11 cellular contexts compared by ENCODE assay signal in the genomic region with DNA sequence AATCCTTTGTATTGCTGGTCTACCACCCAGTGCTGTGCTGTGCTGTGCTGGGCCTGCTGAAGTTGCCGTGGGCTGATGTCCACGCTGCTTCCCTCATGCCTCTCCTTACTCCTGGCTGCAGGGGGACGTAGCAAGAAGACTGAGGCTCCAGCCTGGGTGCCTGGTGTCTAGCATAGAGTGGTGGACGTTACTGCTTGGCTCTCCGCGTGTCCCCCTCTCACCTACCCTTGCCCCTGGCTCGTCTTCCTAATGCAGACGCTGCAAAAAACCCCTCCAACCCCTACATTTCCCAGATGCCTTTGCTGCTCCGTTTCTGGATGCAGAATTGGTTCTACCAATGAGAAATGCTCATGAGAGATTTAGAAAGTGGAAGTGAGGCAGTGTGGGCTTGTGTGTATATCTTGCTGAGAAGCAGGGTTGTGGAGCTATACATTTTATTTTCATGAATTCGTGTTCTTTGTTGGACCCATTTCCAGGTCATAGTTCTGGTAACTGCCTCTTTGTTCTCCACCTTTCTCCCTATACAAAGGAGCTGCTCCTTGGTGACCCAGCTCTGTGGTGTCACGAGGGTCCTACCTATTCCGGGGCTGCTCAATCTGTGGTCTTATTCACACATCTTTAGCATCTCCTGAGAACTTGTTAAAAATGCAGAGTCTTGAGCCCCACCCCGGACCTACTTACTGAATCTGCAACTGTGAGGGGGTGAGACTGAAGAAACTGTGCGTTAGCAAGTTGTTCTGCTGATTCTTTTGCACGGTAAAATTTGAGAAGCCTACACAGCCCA. TPM values are rescaled to one million over a fixed set of nuclear protein-coding genes. Genes with fewer than 3 reads are reported as not detected.
DNase-seq lines count a peak whose midpoint lies in the region; ATAC-seq and TF ChIP-seq lines count a peak whose summit lies in the region.
"Had no signal": no experiment of that assay in that cellular context is flagged by ENCODE, and none has a peak within 500 bp of the region (broad histone marks: within the 10 kb centered on the region; RNA-seq: fewer than 3 reads in every experiment).

No MANE protein-coding gene starts in this region.

- ATAC-seq in GM19328 (IDR thresholded peaks at IDR 0.05; ENCODE audit: unreplicated experiment) (peak; percentile 64), gastrocnemius medialis (no peak), right cardiac atrium (no peak)

- H3K4me3 ChIP-seq in OCI-LY3 (ENCODE audit: low read length), result peak overlapping the region; percentile 79
- H3K4me3 ChIP-seq in gastrocnemius medialis, result no peak overlapping the region
- no peak overlapping the region for H3K4me3 ChIP-seq in right cardiac atrium (ENCODE audit: low read length)

- TF ChIP-seq POLR2A in gastrocnemius medialis (IDR thresholded peaks at IDR 0.05), result no peak

- no peaks in the 10 kb centered on the region for H4K20me1 ChIP-seq in OCI-LY3 (ENCODE audit: insufficient read depth, low read length)

- H3K27ac ChIP-seq in OCI-LY3 (ENCODE audit: low read length) (peak overlapping the region; percentile 92), gastrocnemius medialis (no peak overlapping the region), right cardiac atrium (ENCODE audit: low read length) (no peak overlapping the region)

- H3K79me2 ChIP-seq in OCI-LY3 (ENCODE audit: low read length), result no peaks in the 10 kb centered on the region

- WGBS in right cardiac atrium, result 45% methylated on average over 15 of the region's 15 CpGs

- H3K27me3 ChIP-seq in OCI-LY3 (ENCODE audit: low read depth, low read length) (no peaks in the 10 kb centered on the region), gastrocnemius medialis (no peaks in the 10 kb centered on the region), right cardiac atrium (ENCODE audit: control insufficient read depth, insufficient read depth) (no peaks in the 10 kb centered on the region)

- H2AFZ ChIP-seq in OCI-LY3 (ENCODE audit: low read depth, low read length), result peak overlapping the region; percentile 86

- H3K9ac ChIP-seq in OCI-LY3 (ENCODE audit: low read length), result peak overlapping the region; percentile 90

- in situ Hi-C loops in gastrocnemius medialis (cut with MboI; ENCODE audit: low sequenced_read_pairs in 4 of 4), result no loop called here

- no peak for TF ChIP-seq CTCF in GM10266 (IDR thresholded peaks at IDR 0.05; ENCODE audit: control insufficient read depth, insufficient read depth, low read depth, missing control alignments)
- no peak for TF ChIP-seq CTCF in OCI-LY3 (IDR thresholded peaks at IDR 0.05; ENCODE audit: low read depth, low read length)
- TF ChIP-seq CTCF in gastrocnemius medialis (IDR thresholded peaks at IDR 0.05 in 4 of 5, conservative IDR thresholded peaks at IDR 0.05 in 1 of 5), result no peak

- no peaks in the 10 kb centered on the region for H3K9me3 ChIP-seq in OCI-LY3 (ENCODE audit: insufficient read depth, low read length)
- H3K9me3 ChIP-seq in gastrocnemius medialis, result no peaks in the 10 kb centered on the region
- H3K9me3 ChIP-seq in right cardiac atrium (ENCODE audit: control insufficient read depth, low read length), result peaks cover 5% of the 10 kb centered on the region

- H3K36me3 ChIP-seq in OCI-LY3 (replicated peaks; ENCODE audit: low read depth, low read length), result peaks cover 3% of the 10 kb centered on the region
- H3K36me3 ChIP-seq in gastrocnemius medialis, result no peaks in the 10 kb centered on the region

- H3K4me1 ChIP-seq in OCI-LY3 (ENCODE audit: low read length) (peaks cover 11% of the 10 kb centered on the region), gastrocnemius medialis (no peaks in the 10 kb centered on the region), right cardiac atrium (ENCODE audit: control insufficient read depth, insufficient read depth, low read length) (no peaks in the 10 kb centered on the region)

- intact Hi-C loops in head of caudate nucleus (cut with DNase I) (no loop called here), gastrocnemius medialis (cut with DNase I; ENCODE audit: low total_unique reads) (no loop called here), right cardiac atrium (cut with DNase I) (no loop called here)

- DNase-seq in GM10266 (ENCODE audit: extremely low spot score), result peak; percentile 84
- peak in 31 of 42 donors; percentile 22 to 88 (median 62) for DNase-seq in head of caudate nucleus
- no peak for DNase-seq in gastrocnemius medialis
- DNase-seq in foreskin melanocyte, result no peak
- DNase-seq in right cardiac atrium, result no peak
- no peak for DNase-seq in dedifferentiated amniotic fluid mesenchymal stem cell (ENCODE audit: extremely low spot score)
- DNase-seq: HCEC 1CT, NCI-H524 had no signal

- peak overlapping the region; percentile 96 for H3K4me2 ChIP-seq in OCI-LY3 (ENCODE audit: low read length)

RNA-seq across cellular contexts. Expression of gene DENND1C, which starts 7.9 kb away (rescaled TPM):
- total RNA-seq in gastrocnemius medialis (1 to 10 TPM in 1 of 4 donors, under 1 TPM in 2, not detected in 1; 0.27 to 1.2 (median 0.29) TPM), right cardiac atrium (1 to 10 TPM in 2 of 4 donors, under 1 TPM in 2; 0.54 to 1.9 (median 1.1) TPM)
- 0.68 TPM for polyA plus RNA-seq in right cardiac atrium
- total RNA-seq: chondrocyte had no signal

RNA-seq across cellular contexts. Expression of gene TUBB4A, which starts 12.6 kb away (rescaled TPM):
- 1 to 10 TPM; 1.7 to 2.5 (median 2.0) TPM for total RNA-seq in gastrocnemius medialis
- total RNA-seq in right cardiac atrium, result 1 to 10 TPM in 3 of 4 donors, under 1 TPM in 1; 0.45 to 7.4 (median 2.7) TPM
- polyA plus RNA-seq in right cardiac atrium, result 2.2 TPM

RNA-seq across cellular contexts. Expression of gene CRB3, which starts 25.4 kb away (rescaled TPM):
- total RNA-seq in gastrocnemius medialis, result under 1 TPM in 1 of 4 donors, not detected in 3; 0.75 TPM
- not detected for total RNA-seq in right cardiac atrium
- polyA plus RNA-seq in right cardiac atrium, result 0.11 TPM

RNA-seq across cellular contexts. Expression of gene SLC25A23, which starts 29.9 kb away (rescaled TPM):
- total RNA-seq in gastrocnemius medialis (10 to 100 TPM; 61.7 to 73.6 (median 65.0) TPM), right cardiac atrium (10 to 100 TPM; 81.6 to 95.5 (median 89.7) TPM)
- 59.6 TPM for polyA plus RNA-seq in right cardiac atrium

RNA-seq across cellular contexts. Expression of gene TNFSF9, which starts 41.4 kb away (rescaled TPM):
- total RNA-seq in gastrocnemius medialis, result 1 to 10 TPM in 2 of 4 donors, not detected in 2; 1.1 to 1.8 TPM
- total RNA-seq in right cardiac atrium, result under 1 TPM; 0.17 to 0.91 (median 0.24) TPM
- 0.14 TPM for polyA plus RNA-seq in right cardiac atrium

Comparison
In these comparisons a context has a peak if more than half of its experiments do, and no peak if none do; other contexts are left out.
1. DNase-seq: peak in GM10266 (single experiment) and head of caudate nucleus (31 of 42); none in gastrocnemius medialis (0 of 2), foreskin melanocyte (single experiment), right cardiac atrium (0 of 3) and dedifferentiated amniotic fluid mesenchymal stem cell (single experiment).